1 cellular context compared by ENCODE assay signal in genomic region chr7:129650056-129650758, GRCh38.
TF ChIP-seq lines count a peak whose summit lies in the region.

No MANE protein-coding gene starts in this region.

TF ChIP-seq in H1, 55 proteins besides CTCF, POLR2A, EP300 and RAD21:
- TF ChIP-seq SIX5 (IDR thresholded peaks at IDR 0.05; ENCODE audit: low read depth, low read length) (no peak), SAP30 (IDR thresholded peaks at IDR 0.05; ENCODE audit: insufficient read depth, insufficient replicate concordance, low read length) (no peak), ZNF274 (IDR thresholded peaks at IDR 0.05; ENCODE audit: borderline replicate concordance, extremely low read depth, low read length) (no peak), SUZ12 (IDR thresholded peaks at IDR 0.05; ENCODE audit: low read length) (no peak), SP2 (IDR thresholded peaks at IDR 0.05; ENCODE audit: low read length) (no peak), RBBP5 (IDR thresholded peaks at IDR 0.05; ENCODE audit: borderline replicate concordance, low read depth, low read length) (no peak), NANOG (IDR thresholded peaks at IDR 0.05; ENCODE audit: insufficient read depth, low read depth, low read length, poor library complexity, severe bottlenecking) (no peak), BRCA1 (IDR thresholded peaks at IDR 0.05; ENCODE audit: low read depth, low read length) (no peak), EGR1 (IDR thresholded peaks at IDR 0.05; ENCODE audit: borderline replicate concordance, low read depth, low read length) (no peak), MAFK (IDR thresholded peaks at IDR 0.05; ENCODE audit: low read depth, low read length) (no peak), ATF3 (IDR thresholded peaks at IDR 0.05; ENCODE audit: insufficient read depth, low read depth, low read length) (no peak), E2F6 (IDR thresholded peaks at IDR 0.05) (no peak), SP1 (IDR thresholded peaks at IDR 0.05; ENCODE audit: low read depth, low read length) (no peak), KDM4A (IDR thresholded peaks at IDR 0.05; ENCODE audit: low read depth, low read length, severe bottlenecking) (no peak), RFX5 (IDR thresholded peaks at IDR 0.05; ENCODE audit: borderline replicate concordance, low read depth, low read length) (no peak), RXRA (IDR thresholded peaks at IDR 0.05; ENCODE audit: insufficient read depth, low read depth, low read length) (no peak), EZH2 (IDR thresholded peaks at IDR 0.05; ENCODE audit: low read depth, low read length, severe bottlenecking) (no peak), BCL11A (IDR thresholded peaks at IDR 0.05; ENCODE audit: low read depth in 2 of 2, low read length in 2 of 2) (no peak), TAF7 (optimal IDR thresholded peaks at IDR 0.05; ENCODE audit: borderline replicate concordance, low read depth, low read length) (no peak), TEAD4 (IDR thresholded peaks at IDR 0.05; ENCODE audit: low read depth, low read length) (no peak)
